Comparison of ENCODE assay signal across 15 cellular contexts in genomic region chr3:158737987-158738615, GRCh38. TPM values are rescaled to one million over a fixed set of nuclear protein-coding genes. Genes with fewer than 3 reads are reported as not detected.
"Had no signal": no experiment of that assay in that cellular context is flagged by ENCODE, and none has a peak within 500 bp of the region (broad histone marks: within the 10 kb centered on the region; RNA-seq: fewer than 3 reads in every experiment).

No MANE protein-coding gene starts in this region.

- H3K27me3 ChIP-seq: foreskin keratinocyte, right atrium auricular region, thyroid gland had no signal

- ATAC-seq: activated CD4-positive, CD25-positive, alpha-beta regulatory T cell treated with anti-CD3 and anti-CD28 coated beads, Interleukin-2, amount 50 U/mL, for 24 hours; esophagus mucosa; foreskin keratinocyte; stimulated activated naive B cell treated with anti-CD40 and anti-IgM and Interleukin-4, amounts not matched to agents 10 μg/mL and 1 μg/mL and 100 μg/mL, for 72 hours had no signal

- H3K9me3 ChIP-seq: thyroid gland had no signal

- H3K36me3 ChIP-seq: right atrium auricular region, thyroid gland had no signal

- H3K27ac ChIP-seq: foreskin keratinocyte, right atrium auricular region, thyroid gland had no signal

- H3K4me1 Mint-ChIP-seq: nephron had no signal

- H3K27me3 Mint-ChIP-seq: progenitor cell of endocrine pancreas; stimulated activated naive B cell treated with anti-CD40 and anti-IgM and Interleukin-4, amounts not matched to agents 10 μg/mL and 1 μg/mL and 100 μg/mL, for 72 hours had no signal

- H3K27ac Mint-ChIP-seq: activated T-helper 1 cell treated with anti-CD3 and anti-CD28 coated beads, Interleukin-12 subunit alpha, Interleukin-12 subunit beta, Interleukin-2, Interleukin-4 antibody, amounts not matched to agents 30 ng/mL and 10 ng/mL and 1 ng/mL, durations not matched to agents 14 hours and 24 hours and 36 hours; progenitor cell of endocrine pancreas; stimulated activated naive B cell treated with anti-CD40 and anti-IgM and Interleukin-4, amounts not matched to agents 10 μg/mL and 1 μg/mL and 100 μg/mL, for 72 hours had no signal

- H3K4me1 ChIP-seq: foreskin keratinocyte, right atrium auricular region, thyroid gland had no signal

- DNase-seq: activated naive CD4-positive, alpha-beta T cell; aorta; foreskin keratinocyte; nucleus accumbens; stimulated activated CD4-positive, alpha-beta T cell treated with anti-CD3 and anti-CD28 coated beads, Interleukin-2, amount 100 ng/mL, for 48 hours; stimulated activated naive B cell treated with anti-CD40 and anti-IgM and Interleukin-4, amounts not matched to agents 10 μg/mL and 1 μg/mL and 100 μg/mL, for 72 hours; thyroid gland had no signal

- H3K4me3 Mint-ChIP-seq: activated T-helper 1 cell treated with anti-CD3 and anti-CD28 coated beads, Interleukin-12 subunit alpha, Interleukin-12 subunit beta, Interleukin-2, Interleukin-4 antibody, amounts not matched to agents 30 ng/mL and 10 ng/mL and 1 ng/mL, durations not matched to agents 14 hours and 24 hours and 36 hours; nephron; stimulated activated naive B cell treated with anti-CD40 and anti-IgM and Interleukin-4, amounts not matched to agents 10 μg/mL and 1 μg/mL and 100 μg/mL, for 72 hours had no signal

- H3K4me3 ChIP-seq: right atrium auricular region, thyroid gland had no signal

RNA-seq across cellular contexts. Expression of gene RARRES1, which starts 5.8 kb away (rescaled TPM):
- total RNA-seq: activated CD8-positive, alpha-beta memory T cell treated with anti-CD3 and anti-CD28 coated beads for 36 hours; activated T-helper 1 cell treated with anti-CD3 and anti-CD28 coated beads, Interleukin-12 subunit alpha, Interleukin-12 subunit beta, Interleukin-2, Interleukin-4 antibody, amounts not matched to agents 30 ng/mL and 10 ng/mL and 1 ng/mL, durations not matched to agents 14 hours and 24 hours and 36 hours; foreskin keratinocyte; T-helper 1 cell treated with Interleukin-12 subunit alpha and Interleukin-12 subunit beta and Interleukin-4 antibody, amounts not matched to agents 30 ng/mL and 1 ng/mL, for 36 hours had no signal
